18 cellular contexts compared by ENCODE assay signal in genomic region chr9:137724818-137725240, GRCh38.
DNase-seq lines count a peak whose midpoint lies in the region; ATAC-seq and TF ChIP-seq lines count a peak whose summit lies in the region.
"Had no signal": no experiment of that assay in that cellular context is flagged by ENCODE, and none has a peak within 500 bp of the region (broad histone marks: within the 10 kb centered on the region; RNA-seq: fewer than 3 reads in every experiment).

No MANE protein-coding gene starts in this region.

- peaks cover 6 to 12% of the 10 kb centered on the region in 2 donors for H3K9me3 Mint-ChIP-seq in effector memory CD8-positive, alpha-beta T cell

- intact Hi-C loops in tibial artery (cut with DNase I; ENCODE audit: low total_unique reads): no loop called here

- peaks cover 55% of the 10 kb centered on the region for H3K36me3 Mint-ChIP-seq in effector memory CD8-positive, alpha-beta T cell (ENCODE audit: insufficient read depth)

- H4K12ac ChIP-seq in trophoblast cell (ENCODE audit: low read depth, low read length): no peak overlapping the region

- peak overlapping the region; percentile 25 for H3K4ac ChIP-seq in trophoblast cell (ENCODE audit: low read depth, low read length)

- peaks cover 2% of the 10 kb centered on the region for H3K79me1 ChIP-seq in trophoblast cell (ENCODE audit: low read length)

- H2AK5ac ChIP-seq in trophoblast cell (ENCODE audit: low read length): no peak overlapping the region

- no peak overlapping the region for H4K8ac ChIP-seq in trophoblast cell (ENCODE audit: low read depth, low read length)

- H3K79me2 ChIP-seq in trophoblast cell (ENCODE audit: control insufficient read depth, insufficient read depth, low read length, poor library complexity): peaks cover 4% of the 10 kb centered on the region

- no peak overlapping the region for H2BK12ac ChIP-seq in trophoblast cell (ENCODE audit: low read length)

- H2BK120ac ChIP-seq in trophoblast cell (ENCODE audit: insufficient read depth, low read length, poor library complexity): no peak overlapping the region

- H3K9ac ChIP-seq in HUES48 (ENCODE audit: low read depth, low read length): no peak overlapping the region
- no peak overlapping the region for H3K9ac ChIP-seq in trophoblast cell (ENCODE audit: low read length)

- H3K4me2 ChIP-seq in trophoblast cell (ENCODE audit: low read length): no peak overlapping the region

- no peak for ATAC-seq in effector memory CD8-positive, alpha-beta T cell (replicated peaks)
- ATAC-seq in GM18867 (IDR thresholded peaks at IDR 0.05; ENCODE audit: unreplicated experiment): no peak

- H3K36me3 ChIP-seq in HUES48 (ENCODE audit: control insufficient read depth, insufficient read depth, low read length) (peaks cover 53% of the 10 kb centered on the region), trophoblast cell (ENCODE audit: control insufficient read depth in 1 of 2, insufficient read depth in 2 of 2, low read length in 2 of 2) (peaks cover 25 to 35% of the 10 kb centered on the region in 2 experiments), tibial artery (peaks cover 18 to 46% (median 39%) of the 10 kb centered on the region in 3 donors)

- H3K27me3 ChIP-seq in HUES48 (ENCODE audit: control insufficient read depth, insufficient read depth, low read length): no peaks in the 10 kb centered on the region
- H3K27me3 ChIP-seq in trophoblast cell (ENCODE audit: insufficient read depth, low read length): no peaks in the 10 kb centered on the region
- no peaks in the 10 kb centered on the region for H3K27me3 ChIP-seq in tibial artery
- H3K27me3 ChIP-seq: brain microvascular endothelial cell, suprapubic skin had no signal

- H3K4me3 ChIP-seq in HUES48 (ENCODE audit: low read depth, low read length) (no peak overlapping the region), trophoblast cell (ENCODE audit: low read depth, low read length) (peak overlapping the region; percentile 18), tibial artery (no peak overlapping the region)
- H3K4me3 ChIP-seq: lung, suprapubic skin had no signal

- no peak overlapping the region for H2AFZ ChIP-seq in trophoblast cell (ENCODE audit: insufficient read depth, low read length, poor library complexity)

- peak overlapping the region; percentile 86 for H3K27ac ChIP-seq in HUES48 (ENCODE audit: low read depth, low read length)
- no peak overlapping the region for H3K27ac ChIP-seq in trophoblast cell (ENCODE audit: low read depth, low read length)
- no peak overlapping the region for H3K27ac ChIP-seq in substantia nigra (ENCODE audit: low read depth, low read length, poor library complexity, severe bottlenecking)
- H3K27ac ChIP-seq in tibial artery: no peak overlapping the region
- H3K27ac ChIP-seq: brain microvascular endothelial cell had no signal

- H3K18ac ChIP-seq in trophoblast cell (ENCODE audit: low read length): peak overlapping the region; percentile 12

- H4K91ac ChIP-seq in trophoblast cell (ENCODE audit: low read depth, low read length): no peak overlapping the region

- H3K9me3 ChIP-seq in HUES48 (ENCODE audit: control insufficient read depth, insufficient read depth, low read length) (no peaks in the 10 kb centered on the region), trophoblast cell (ENCODE audit: insufficient read depth, low read depth, low read length) (peaks cover 5% of the 10 kb centered on the region), tibial artery (no peaks in the 10 kb centered on the region)
- H3K9me3 ChIP-seq: Caco-2, suprapubic skin had no signal

- peaks cover 14% of the 10 kb centered on the region for H3K4me1 ChIP-seq in HUES48 (ENCODE audit: control insufficient read depth, insufficient read depth, low read length)
- H3K4me1 ChIP-seq in trophoblast cell (ENCODE audit: control insufficient read depth in 1 of 2, insufficient read depth in 2 of 2, low read length in 2 of 2): peaks cover 6 to 8% of the 10 kb centered on the region in 2 experiments
- peaks cover 0 to 5% (median 0%) of the 10 kb centered on the region in 4 donors for H3K4me1 ChIP-seq in tibial artery
- H3K4me1 ChIP-seq: Caco-2 had no signal

- WGBS in trophoblast cell (ENCODE audit: extremely low coverage, insufficient coverage, insufficient read length): no CpG with 5 or more reads among the region's 24 CpGs

- no peaks in the 10 kb centered on the region for H3K27me3 Mint-ChIP-seq in effector memory CD8-positive, alpha-beta T cell

- peak; percentile 50 for DNase-seq in activated effector memory CD4-positive, alpha-beta T cell treated with anti-CD3 and anti-CD28 coated beads, Interleukin-2, amount 50 U/mL, for 16 hours
- no peak for DNase-seq in activated effector memory CD4-positive, alpha-beta T cell treated with Interleukin-2 at 50 U/mL for 16 hours
- no peak for DNase-seq in effector memory CD8-positive, alpha-beta T cell
- DNase-seq in trophoblast cell (no peak), substantia nigra (lab: John Stamatoyannopoulos, UW) (no peak), tibial artery (no peak)
- DNase-seq: activated CD4-positive, alpha-beta T cell treated with anti-CD3 and anti-CD28 coated beads, Interleukin-2, amount 50 U/mL, for 4 hours; activated gamma-delta T cell; Caco-2; KBM-7; NCI-H2081 treated with DMSO at 0.1 percent for 48 hours; NCI-H524 treated with DMSO at 0.1 percent for 48 hours; retina had no signal

- H2BK5ac ChIP-seq in trophoblast cell (ENCODE audit: low read depth, low read length, poor library complexity): no peak overlapping the region

- H3K4me1 Mint-ChIP-seq in effector memory CD8-positive, alpha-beta T cell (ENCODE audit: low read depth in 2 of 2): peaks cover 36 to 59% of the 10 kb centered on the region in 2 donors

- no peak overlapping the region for H3K14ac ChIP-seq in trophoblast cell (ENCODE audit: low read length)

- H3K4me3 Mint-ChIP-seq in effector memory CD8-positive, alpha-beta T cell: peak overlapping the region in 1 of 2 donors; percentile 27

- peak overlapping the region; percentile 76 to 81 for H3K27ac Mint-ChIP-seq in effector memory CD8-positive, alpha-beta T cell

- TF ChIP-seq CTCF in tibial artery (IDR thresholded peaks at IDR 0.05): no peak

- no peak overlapping the region for H3K23ac ChIP-seq in trophoblast cell (ENCODE audit: low read length)
